15 cellular contexts compared by ENCODE assay signal in the genomic region with DNA sequence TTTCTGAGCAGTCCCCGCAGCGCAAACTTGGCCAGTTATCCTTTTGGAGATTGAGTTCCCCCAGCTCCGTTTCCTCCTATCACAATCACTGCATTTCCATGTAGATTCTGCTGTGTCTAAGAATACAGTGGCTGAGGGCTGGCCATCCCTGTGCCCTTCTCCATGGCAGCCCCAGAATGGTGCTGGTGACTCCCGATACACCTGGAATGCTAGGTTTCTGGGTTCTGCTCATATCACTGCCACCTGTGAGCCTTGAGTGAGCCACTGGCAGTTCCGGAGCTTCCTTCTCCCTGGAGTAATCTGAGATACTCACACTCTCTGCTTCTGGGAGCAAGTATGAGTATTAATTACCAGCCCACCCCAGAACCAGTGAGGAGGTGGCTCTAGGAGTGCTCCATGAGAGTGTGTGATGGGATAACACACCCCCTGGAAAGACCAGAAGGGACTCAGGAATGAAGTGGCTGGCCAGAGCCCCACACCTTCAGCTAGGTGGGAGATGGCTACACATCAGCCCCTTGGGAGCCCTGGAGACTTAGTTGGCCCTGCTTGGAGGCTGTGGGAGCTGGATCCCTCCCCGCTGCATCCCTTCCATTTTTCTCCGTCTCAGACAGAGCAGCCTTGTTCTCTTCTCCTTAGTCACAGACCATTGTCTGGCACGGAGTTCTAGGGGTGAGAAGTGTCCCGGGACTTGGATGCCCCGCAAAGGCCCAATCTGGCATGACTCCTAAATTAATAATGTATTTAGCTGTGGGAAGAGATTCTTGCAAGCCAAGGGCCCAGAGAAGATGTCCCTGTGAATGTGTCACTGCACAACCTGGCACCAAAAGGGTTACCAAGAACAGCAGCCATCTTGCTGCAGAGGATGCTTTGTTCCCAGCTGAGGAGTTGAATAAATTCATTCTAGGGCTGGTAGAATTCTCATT. TPM values are rescaled to one million over a fixed set of nuclear protein-coding genes. Genes with fewer than 3 reads are reported as not detected.
A peak's percentile ranks its signal among the peaks of the same experiment; 100 is the strongest.
DNase-seq lines count a peak whose midpoint lies in the region; ATAC-seq and TF ChIP-seq lines count a peak whose summit lies in the region.
"Had no signal": no experiment of that assay in that cellular context is flagged by ENCODE, and none has a peak within 500 bp of the region (broad histone marks: within the 10 kb centered on the region; RNA-seq: fewer than 3 reads in every experiment).

No MANE protein-coding gene starts in this region.

- no peaks in the 10 kb centered on the region for H3K9me3 ChIP-seq in ascending aorta
- H3K9me3 ChIP-seq in heart right ventricle: no peaks in the 10 kb centered on the region
- H3K9me3 ChIP-seq in transverse colon: no peaks in the 10 kb centered on the region
- no peaks in the 10 kb centered on the region for H3K9me3 ChIP-seq in spleen

- peak overlapping the region in 1 of 2 donors; percentile 20 for H3K4me3 ChIP-seq in ascending aorta
- H3K4me3 ChIP-seq in heart right ventricle: no peak overlapping the region
- H3K4me3 ChIP-seq in transverse colon: no peak overlapping the region
- H3K4me3 ChIP-seq in spleen: no peak overlapping the region
- H3K4me3 ChIP-seq: lung had no signal

- in situ Hi-C loops in transverse colon (cut with MboI; ENCODE audit: low pct_ligation_motif_present in 1 of 4, low pct_unique_long_range_greater_than_20kb in 1 of 4, low sequenced_read_pairs in 3 of 4): no loop called here

- H3K27me3 ChIP-seq in ascending aorta: no peaks in the 10 kb centered on the region
- peaks cover 0 to 61% (median 0%) of the 10 kb centered on the region in 7 donors for H3K27me3 ChIP-seq in heart right ventricle
- peaks cover 22% of the 10 kb centered on the region for H3K27me3 ChIP-seq in transverse colon
- no peaks in the 10 kb centered on the region for H3K27me3 ChIP-seq in foreskin keratinocyte
- peaks cover 0 to 76% (median 14%) of the 10 kb centered on the region in 7 donors for H3K27me3 ChIP-seq in spleen (replicated peaks in 1 of 7)

- peak overlapping the region; percentile 19 to 39 for H3K27ac ChIP-seq in ascending aorta
- H3K27ac ChIP-seq in heart right ventricle: peak overlapping the region in 6 of 10 donors; percentile 8 to 44 (median 26)
- no peak overlapping the region for H3K27ac ChIP-seq in transverse colon
- no peak overlapping the region for H3K27ac ChIP-seq in foreskin keratinocyte
- H3K27ac ChIP-seq in spleen: no peak overlapping the region

- ATAC-seq in heart right ventricle (peak in 3 of 8 donors; percentile 44 to 56 (median 55)), foreskin keratinocyte (no peak)
- ATAC-seq: PC-3; stimulated activated memory B cell treated with anti-CD40 and anti-IgM and Interleukin-4, amounts not matched to agents 10 μg/mL and 1 μg/mL and 100 μg/mL, for 72 hours had no signal

- DNase-seq in Daoy (ENCODE audit: low read depth) (peak; percentile 35), ascending aorta (ENCODE audit: low spot score in 2 of 2) (peak in 1 of 2 donors; percentile 60), heart right ventricle (no peak), putamen (ENCODE audit: low spot score) (peak; percentile 71), transverse colon (no peak), foreskin keratinocyte (no peak), spleen (no peak), NCI-H510A (lab: John Stamatoyannopoulos, UW) (no peak)
- DNase-seq: activated gamma-delta T cell; CD4-positive, CD25-positive, alpha-beta regulatory T cell; NCI-H2081 treated with DMSO at 0.1 percent for 48 hours; PC-3 had no signal

- no peak for TF ChIP-seq EP300 in transverse colon (IDR thresholded peaks at IDR 0.05; ENCODE audit: low read depth)

- 69 to 82% methylated on average over 10 of the region's 10 CpGs for WGBS in heart right ventricle, 2 donors
- WGBS in transverse colon (ENCODE audit: low coverage in 1 of 2), 2 donors: 93 to 94% methylated on average over 4 to 10 of the region's 10 CpGs
- WGBS in spleen, 5 donors: 79 to 89% (median 84%) methylated on average over 10 of the region's 10 CpGs

- H3K4me1 ChIP-seq in ascending aorta: peaks cover 7 to 15% of the 10 kb centered on the region in 2 donors
- peaks cover 9 to 49% (median 23%) of the 10 kb centered on the region in 9 donors for H3K4me1 ChIP-seq in heart right ventricle
- peaks cover 0 to 5% (median 0%) of the 10 kb centered on the region in 4 donors for H3K4me1 ChIP-seq in transverse colon
- H3K4me1 ChIP-seq in foreskin keratinocyte: no peaks in the 10 kb centered on the region
- H3K4me1 ChIP-seq in spleen: peaks cover 3 to 47% (median 29%) of the 10 kb centered on the region in 6 donors

- TF ChIP-seq POLR2A in transverse colon (IDR thresholded peaks at IDR 0.05): no peak
- no peak for TF ChIP-seq POLR2A in spleen (IDR thresholded peaks at IDR 0.05)

- intact Hi-C loops in ascending aorta (cut with DNase I): loop anchor here (2.0 kb wide), 1 partner anchor 13 kb away; no protein-coding TSS in a partner anchor
- intact Hi-C loops in heart right ventricle (cut with DNase I): no loop called here
- intact Hi-C loops in transverse colon (cut with DNase I; ENCODE audit: low total_unique reads): no loop called here
- intact Hi-C loops in spleen (cut with DNase I; ENCODE audit: low total_unique reads): no loop called here

- TF ChIP-seq CTCF in ascending aorta (IDR thresholded peaks at IDR 0.05) (no peak), heart right ventricle (IDR thresholded peaks at IDR 0.05) (no peak), transverse colon (IDR thresholded peaks at IDR 0.05) (no peak), foreskin keratinocyte (conservative IDR thresholded peaks at IDR 0.05) (no peak), spleen (IDR thresholded peaks at IDR 0.05 in 8 of 11, conservative IDR thresholded peaks at IDR 0.05 in 3 of 11) (no peak)

- H3K36me3 ChIP-seq in ascending aorta: peaks cover 7 to 27% of the 10 kb centered on the region in 2 donors
- peaks cover 0 to 76% (median 14%) of the 10 kb centered on the region in 9 donors for H3K36me3 ChIP-seq in heart right ventricle
- H3K36me3 ChIP-seq in transverse colon: no peaks in the 10 kb centered on the region
- peaks cover 0 to 12% (median 0%) of the 10 kb centered on the region in 6 donors for H3K36me3 ChIP-seq in spleen

RNA-seq across cellular contexts. Expression of gene PCDHGC5, which starts 4.9 kb away (rescaled TPM):
- total RNA-seq in Daoy (2014; rRNA removed; shearing (Covaris generic)): 0.06 and 0.09 TPM in 2 replicates
- total RNA-seq in ascending aorta (0.11 TPM), heart right ventricle (1 to 10 TPM; 2.2 to 4.9 (median 3.3) TPM), transverse colon (1 to 10 TPM in 2 of 4 donors, under 1 TPM in 2; 0.20 to 2.5 (median 1.0) TPM), foreskin keratinocyte (0.42 and 1.5 TPM in 2 replicates), spleen (1 to 10 TPM in 5 of 7 donors, under 1 TPM in 2; 0.93 to 2.5 (median 1.2) TPM)
- polyA plus RNA-seq in heart right ventricle (10 to 100 TPM in 1 of 2 donors, under 1 TPM in 1; 0.38 to 10.2 TPM), foreskin keratinocyte (0.18 and 0.24 TPM in 2 replicates), spleen (under 1 TPM in 2 of 3 donors, not detected in 1; 0.02 to 0.10 TPM)
- total RNA-seq: CD4-positive, CD25-positive, alpha-beta regulatory T cell had no signal
- polyA plus RNA-seq: CD4-positive, CD25-positive, alpha-beta regulatory T cell; IgD-negative memory B cell had no signal

RNA-seq across cellular contexts. Expression of gene PCDHGC4, which starts 8.9 kb away (rescaled TPM):
- total RNA-seq in Daoy (2014; rRNA removed; shearing (Covaris generic)): 0.18 and 0.23 TPM in 2 replicates
- total RNA-seq in ascending aorta: 59.3 TPM
- total RNA-seq in heart right ventricle: 1 to 10 TPM; 1.7 to 4.3 (median 3.1) TPM
- polyA plus RNA-seq in heart right ventricle: 1 to 10 TPM in 1 of 2 donors, under 1 TPM in 1; 0.12 to 5.0 TPM
- 10 to 100 TPM in 1 of 4 donors, 1 to 10 TPM in 3; 1.8 to 26.5 (median 2.7) TPM for total RNA-seq in transverse colon
- total RNA-seq in foreskin keratinocyte: 0.28 and 0.54 TPM in 2 replicates
- 0.02 and 0.04 TPM in 2 replicates for polyA plus RNA-seq in foreskin keratinocyte
- 1 to 10 TPM; 1.3 to 3.9 (median 2.6) TPM for total RNA-seq in spleen
- polyA plus RNA-seq in spleen: under 1 TPM in 2 of 3 donors, not detected in 1; 0.03 TPM
- total RNA-seq: CD4-positive, CD25-positive, alpha-beta regulatory T cell had no signal
- polyA plus RNA-seq: CD4-positive, CD25-positive, alpha-beta regulatory T cell; IgD-negative memory B cell had no signal

RNA-seq across cellular contexts. Expression of gene PCDHGC3, which starts 18.0 kb away (rescaled TPM):
- 37.0 and 41.5 TPM in 2 replicates for total RNA-seq in Daoy (2014; rRNA removed; shearing (Covaris generic))
- total RNA-seq in ascending aorta (51.4 TPM), heart right ventricle (10 to 100 TPM; 12.8 to 19.5 (median 15.9) TPM), transverse colon (10 to 100 TPM in 3 of 4 donors, 1 to 10 TPM in 1; 6.0 to 17.0 (median 13.6) TPM), foreskin keratinocyte (25.0 and 36.1 TPM in 2 replicates), spleen (10 to 100 TPM; 10.7 to 26.7 (median 22.5) TPM)
- polyA plus RNA-seq in heart right ventricle (10 to 100 TPM; 43.4 to 48.6 TPM), foreskin keratinocyte (22.7 and 34.5 TPM in 2 replicates), spleen (10 to 100 TPM in 2 of 3 donors, 1 to 10 TPM in 1; 7.0 to 12.7 (median 10.3) TPM)

Comparison
In these comparisons a context has a peak if more than half of its experiments do, and no peak if none do; other contexts are left out.
1. DNase-seq: peak in Daoy (single experiment) and putamen (single experiment); none in heart right ventricle (0 of 2), transverse colon (single experiment), foreskin keratinocyte (0 of 2), spleen (single experiment) and NCI-H510A (single experiment).
2. H3K27ac ChIP-seq: peak in ascending aorta (2 of 2) and heart right ventricle (6 of 10); none in transverse colon (0 of 4), foreskin keratinocyte (single experiment) and spleen (0 of 8).